8 cellular contexts compared by ENCODE assay signal in genomic region chr1:114757455-114758250, GRCh38. TPM values are rescaled to one million over a fixed set of nuclear protein-coding genes. Genes with fewer than 3 reads are reported as not detected.
DNase-seq lines count a peak whose midpoint lies in the region; ATAC-seq, FAIRE-seq and TF ChIP-seq lines count a peak whose summit lies in the region.

Gene CSDE1 (minus strand): TSS chr1:114757984. CDS start chr1:114739890, 18,094 bp downstream.

- no peak for FAIRE-seq in frontal cortex (lab: Jason Lieb, UNC)

- H3K36me3 Mint-ChIP-seq in activated naive CD4-positive, alpha-beta T cell treated with anti-CD3 and anti-CD28 coated beads, Interleukin-2, amount 10 ng/mL, durations not matched to agents 7 days and 5 days = peaks cover 23% of the 10 kb centered on the region

- no peaks in the 10 kb centered on the region for H3K27me3 Mint-ChIP-seq in activated naive CD4-positive, alpha-beta T cell treated with anti-CD3 and anti-CD28 coated beads, Interleukin-2, amount 10 ng/mL, durations not matched to agents 7 days and 5 days

- peak; percentile 81 for ATAC-seq in HG02571 (IDR thresholded peaks at IDR 0.05; ENCODE audit: unreplicated experiment)

- peak within 1 kb of the TSS; percentile 100 for H3K9ac ChIP-seq in SK-N-MC (ENCODE audit: insufficient read length)

- H3K4me3 ChIP-seq in GM08714 (ENCODE audit: low read length) = peak within 1 kb of the TSS; percentile 90
- H3K4me3 ChIP-seq in NB4 (ENCODE audit: low read depth, low read length) = peak within 1 kb of the TSS; percentile 97
- H3K4me3 ChIP-seq in SK-N-MC = peak within 1 kb of the TSS; percentile 99
- peak within 1 kb of the TSS; percentile 98 to 100 for H3K4me3 ChIP-seq in neutrophil (ENCODE audit: low read depth in 1 of 2, low read length in 1 of 2)

- peak within 1 kb of the TSS; percentile 99 for H3K27ac ChIP-seq in SK-N-MC
- peak within 1 kb of the TSS; percentile 98 for H3K27ac ChIP-seq in neutrophil
- H3K27ac ChIP-seq in substantia nigra (ENCODE audit: low read depth, low read length, poor library complexity, severe bottlenecking) = peak within 1 kb of the TSS; percentile 100

- peak; percentile 31 for TF ChIP-seq CTCF in NB4 (IDR thresholded peaks at IDR 0.05; ENCODE audit: low read depth, low read length)
- TF ChIP-seq CTCF in neutrophil (IDR thresholded peaks at IDR 0.05) = peak; percentile 70

- H3K9me3 Mint-ChIP-seq in activated naive CD4-positive, alpha-beta T cell treated with anti-CD3 and anti-CD28 coated beads, Interleukin-2, amount 10 ng/mL, durations not matched to agents 7 days and 5 days = peaks cover 3% of the 10 kb centered on the region

- peak; percentile 96 for TF ChIP-seq POLR2A in NB4 (IDR thresholded peaks at IDR 0.05; ENCODE audit: extremely low read depth, insufficient read length)

- H3K9me3 ChIP-seq in SK-N-MC (ENCODE audit: low read depth, low read length) = no peaks in the 10 kb centered on the region
- no peaks in the 10 kb centered on the region for H3K9me3 ChIP-seq in neutrophil

- H3K36me3 ChIP-seq in SK-N-MC (ENCODE audit: insufficient read depth, low read length) (peaks cover 41% of the 10 kb centered on the region), neutrophil (no peaks in the 10 kb centered on the region)

- peak within 1 kb of the TSS; percentile 100 for H3K27ac Mint-ChIP-seq in activated naive CD4-positive, alpha-beta T cell treated with anti-CD3 and anti-CD28 coated beads, Interleukin-2, amount 10 ng/mL, durations not matched to agents 7 days and 5 days

- peak; percentile 97 for DNase-seq in NB4 (ENCODE audit: low read depth)
- DNase-seq in SK-N-MC (ENCODE audit: low read depth, low spot score) = peak; percentile 98
- peak; percentile 97 for DNase-seq in activated naive CD4-positive, alpha-beta T cell treated with anti-CD3 and anti-CD28 coated beads, Interleukin-2, amount 10 ng/mL, durations not matched to agents 7 days and 5 days
- peak; percentile 69 to 88 for DNase-seq in frontal cortex (ENCODE audit: low spot score in 2 of 2)
- peak; percentile 76 to 96 (median 91) for DNase-seq in substantia nigra (lab: John Stamatoyannopoulos, UW)

- no peaks in the 10 kb centered on the region for H3K27me3 ChIP-seq in neutrophil

- CTCF ChIA-PET in activated naive CD4-positive, alpha-beta T cell treated with anti-CD3 and anti-CD28 coated beads, Interleukin-2, amount 10 ng/mL, durations not matched to agents 7 days and 5 days (lab: Charles Lee) = interaction anchor here (0.5 to 1.0 kb wide), 2 partner anchors 20 to 425 kb away, joined by 3 read pairs; no protein-coding TSS in a partner anchor

- peaks cover 53% of the 10 kb centered on the region for H3K4me1 Mint-ChIP-seq in activated naive CD4-positive, alpha-beta T cell treated with anti-CD3 and anti-CD28 coated beads, Interleukin-2, amount 10 ng/mL, durations not matched to agents 7 days and 5 days

- peak within 1 kb of the TSS; percentile 100 for H3K4me3 Mint-ChIP-seq in activated naive CD4-positive, alpha-beta T cell treated with anti-CD3 and anti-CD28 coated beads, Interleukin-2, amount 10 ng/mL, durations not matched to agents 7 days and 5 days

- H3K4me1 ChIP-seq in neutrophil (ENCODE audit: control insufficient read depth in 1 of 2, insufficient read depth in 1 of 2, low read depth in 1 of 2, low read length in 1 of 2) = peaks cover 36 to 41% of the 10 kb centered on the region in 2 experiments

RNA-seq across cellular contexts. Expression of gene CSDE1, which starts in this region (rescaled TPM):
- total RNA-seq in frontal cortex = 831 TPM

Comparison
In these comparisons a context has a peak if more than half of its experiments do, and no peak if none do; other contexts are left out.
1. Peak in every context shown above with its lines: DNase-seq, ATAC-seq, H3K4me3 ChIP-seq and H3K27ac ChIP-seq.